Comparison of ENCODE assay signal across 1 cellular context in the genomic region with DNA sequence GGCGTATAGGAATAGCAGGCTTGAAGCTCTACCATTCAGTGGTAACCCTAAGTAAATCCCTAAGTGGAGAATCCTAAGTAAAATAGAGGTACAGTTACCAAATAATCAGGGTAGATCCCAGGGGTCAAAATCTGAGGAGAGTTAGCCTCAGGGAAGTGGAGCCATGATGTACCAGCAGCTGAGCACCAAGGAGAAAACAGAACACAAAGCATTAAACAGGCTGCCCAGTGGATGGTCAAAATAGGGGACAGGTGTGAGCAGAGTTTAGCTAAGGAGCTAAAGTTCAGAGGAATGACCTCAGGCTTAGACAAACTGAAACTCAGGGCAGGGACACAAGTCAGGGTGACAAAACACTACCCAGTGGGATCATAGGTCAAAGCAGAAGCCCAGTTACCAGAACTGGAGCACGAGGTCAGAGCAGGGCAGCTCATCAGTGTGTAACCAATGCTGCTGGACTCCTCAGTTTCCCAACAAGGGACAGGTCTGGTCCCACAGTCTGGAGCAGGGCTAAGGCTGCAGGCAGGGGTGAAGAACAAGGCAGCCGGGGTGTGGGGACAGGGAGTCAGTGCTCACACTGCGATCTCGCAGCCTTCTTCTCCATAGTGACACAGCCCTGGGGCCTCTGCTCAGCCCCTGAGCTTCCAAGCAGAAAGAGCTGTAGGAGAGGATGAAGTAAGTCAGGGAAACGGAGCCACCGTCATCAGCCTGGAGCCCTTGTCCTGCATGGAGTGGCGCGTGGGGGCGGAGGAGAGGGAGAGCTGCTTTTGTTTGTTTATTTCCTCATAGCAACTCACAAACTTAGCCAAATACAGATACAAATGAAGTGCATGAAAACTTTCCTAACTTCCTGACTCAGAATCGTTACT.
A peak's percentile ranks its signal among the peaks of the same experiment; 100 is the strongest.
TF ChIP-seq lines count a peak whose summit lies in the region.

No MANE protein-coding gene starts in this region.

TF ChIP-seq in HepG2, 621 proteins besides CTCF, POLR2A, EP300 and RAD21 (continued from another document and continues in another):
- TF ChIP-seq, protein P1, sequence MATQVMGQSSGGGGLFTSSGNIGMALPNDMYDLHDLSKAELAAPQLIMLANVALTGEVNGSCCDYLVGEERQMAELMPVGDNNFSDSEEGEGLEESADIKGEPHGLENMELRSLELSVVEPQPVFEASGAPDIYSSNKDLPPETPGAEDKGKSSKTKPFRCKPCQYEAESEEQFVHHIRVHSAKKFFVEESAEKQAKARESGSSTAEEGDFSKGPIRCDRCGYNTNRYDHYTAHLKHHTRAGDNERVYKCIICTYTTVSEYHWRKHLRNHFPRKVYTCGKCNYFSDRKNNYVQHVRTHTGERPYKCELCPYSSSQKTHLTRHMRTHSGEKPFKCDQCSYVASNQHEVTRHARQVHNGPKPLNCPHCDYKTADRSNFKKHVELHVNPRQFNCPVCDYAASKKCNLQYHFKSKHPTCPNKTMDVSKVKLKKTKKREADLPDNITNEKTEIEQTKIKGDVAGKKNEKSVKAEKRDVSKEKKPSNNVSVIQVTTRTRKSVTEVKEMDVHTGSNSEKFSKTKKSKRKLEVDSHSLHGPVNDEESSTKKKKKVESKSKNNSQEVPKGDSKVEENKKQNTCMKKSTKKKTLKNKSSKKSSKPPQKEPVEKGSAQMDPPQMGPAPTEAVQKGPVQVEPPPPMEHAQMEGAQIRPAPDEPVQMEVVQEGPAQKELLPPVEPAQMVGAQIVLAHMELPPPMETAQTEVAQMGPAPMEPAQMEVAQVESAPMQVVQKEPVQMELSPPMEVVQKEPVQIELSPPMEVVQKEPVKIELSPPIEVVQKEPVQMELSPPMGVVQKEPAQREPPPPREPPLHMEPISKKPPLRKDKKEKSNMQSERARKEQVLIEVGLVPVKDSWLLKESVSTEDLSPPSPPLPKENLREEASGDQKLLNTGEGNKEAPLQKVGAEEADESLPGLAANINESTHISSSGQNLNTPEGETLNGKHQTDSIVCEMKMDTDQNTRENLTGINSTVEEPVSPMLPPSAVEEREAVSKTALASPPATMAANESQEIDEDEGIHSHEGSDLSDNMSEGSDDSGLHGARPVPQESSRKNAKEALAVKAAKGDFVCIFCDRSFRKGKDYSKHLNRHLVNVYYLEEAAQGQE (IDR thresholded peaks at IDR 0.05; ENCODE audit: borderline replicate concordance in 1 of 2, low read depth in 1 of 2, low read length in 2 of 2), result 0 out of 4 replicates have a peak, but pooled peaks of 1 of the 2 experiments have one; percentile 33
- TF ChIP-seq ZNF616 (CRISPR knock-in tag; IDR thresholded peaks at IDR 0.05; ENCODE audit: low read depth) (0 out of 2 replicates have a peak, but pooled peaks have one; percentile 67), ZNF326 (CRISPR knock-in tag; IDR thresholded peaks at IDR 0.05; ENCODE audit: borderline replicate concordance) (no peak), RBM22 (optimal IDR thresholded peaks at IDR 0.05; ENCODE audit: low read length) (no peak), POLR2AphosphoS5 (IDR thresholded peaks at IDR 0.05; ENCODE audit: low read depth, low read length) (peak; percentile 42; the same call in 1 of the 2 replicates), ZNF333 (CRISPR knock-in tag; IDR thresholded peaks at IDR 0.05; ENCODE audit: borderline replicate concordance) (peak; percentile 95; the same call in 1 of the 2 replicates), MTF1 (CRISPR knock-in tag; IDR thresholded peaks at IDR 0.05) (no peak), ZBTB42 (CRISPR knock-in tag; IDR thresholded peaks at IDR 0.05) (0 out of 2 replicates have a peak, but pooled peaks have one; percentile 70), ZNF44 (CRISPR knock-in tag; IDR thresholded peaks at IDR 0.05) (no peak; the same call in 1 of the 2 replicates), CC2D1A (CRISPR knock-in tag; IDR thresholded peaks at IDR 0.05) (peak; percentile 16; the same call in 1 of the 2 replicates), ZNF496 (CRISPR knock-in tag; IDR thresholded peaks at IDR 0.05; ENCODE audit: insufficient replicate concordance) (no peak), ZNF720 (CRISPR knock-in tag; IDR thresholded peaks at IDR 0.05) (no peak), KLF11 (CRISPR knock-in tag; IDR thresholded peaks at IDR 0.05) (peak; percentile 63; the same call in 1 of the 2 replicates), ZNF550 (CRISPR knock-in tag; IDR thresholded peaks at IDR 0.05; ENCODE audit: borderline replicate concordance) (0 out of 2 replicates have a peak, but pooled peaks have one; percentile 49), IKZF1 (IDR thresholded peaks at IDR 0.05) (no peak), YY1 (IDR thresholded peaks at IDR 0.05; ENCODE audit: insufficient read depth, insufficient replicate concordance, low read depth, low read length) (no peak), ZNF430 (CRISPR knock-in tag; IDR thresholded peaks at IDR 0.05) (peak; percentile 95), ZBTB7A (CRISPR knock-in tag; IDR thresholded peaks at IDR 0.05) (peak; percentile 83; the same call in 1 of the 2 replicates)
- TF ChIP-seq, protein P2, sequence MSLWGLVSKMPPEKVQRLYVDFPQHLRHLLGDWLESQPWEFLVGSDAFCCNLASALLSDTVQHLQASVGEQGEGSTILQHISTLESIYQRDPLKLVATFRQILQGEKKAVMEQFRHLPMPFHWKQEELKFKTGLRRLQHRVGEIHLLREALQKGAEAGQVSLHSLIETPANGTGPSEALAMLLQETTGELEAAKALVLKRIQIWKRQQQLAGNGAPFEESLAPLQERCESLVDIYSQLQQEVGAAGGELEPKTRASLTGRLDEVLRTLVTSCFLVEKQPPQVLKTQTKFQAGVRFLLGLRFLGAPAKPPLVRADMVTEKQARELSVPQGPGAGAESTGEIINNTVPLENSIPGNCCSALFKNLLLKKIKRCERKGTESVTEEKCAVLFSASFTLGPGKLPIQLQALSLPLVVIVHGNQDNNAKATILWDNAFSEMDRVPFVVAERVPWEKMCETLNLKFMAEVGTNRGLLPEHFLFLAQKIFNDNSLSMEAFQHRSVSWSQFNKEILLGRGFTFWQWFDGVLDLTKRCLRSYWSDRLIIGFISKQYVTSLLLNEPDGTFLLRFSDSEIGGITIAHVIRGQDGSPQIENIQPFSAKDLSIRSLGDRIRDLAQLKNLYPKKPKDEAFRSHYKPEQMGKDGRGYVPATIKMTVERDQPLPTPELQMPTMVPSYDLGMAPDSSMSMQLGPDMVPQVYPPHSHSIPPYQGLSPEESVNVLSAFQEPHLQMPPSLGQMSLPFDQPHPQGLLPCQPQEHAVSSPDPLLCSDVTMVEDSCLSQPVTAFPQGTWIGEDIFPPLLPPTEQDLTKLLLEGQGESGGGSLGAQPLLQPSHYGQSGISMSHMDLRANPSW (CRISPR knock-in tag; IDR thresholded peaks at IDR 0.05; ENCODE audit: borderline replicate concordance), result no peak; the same call in 1 of the 2 replicates
- TF ChIP-seq, protein P3, sequence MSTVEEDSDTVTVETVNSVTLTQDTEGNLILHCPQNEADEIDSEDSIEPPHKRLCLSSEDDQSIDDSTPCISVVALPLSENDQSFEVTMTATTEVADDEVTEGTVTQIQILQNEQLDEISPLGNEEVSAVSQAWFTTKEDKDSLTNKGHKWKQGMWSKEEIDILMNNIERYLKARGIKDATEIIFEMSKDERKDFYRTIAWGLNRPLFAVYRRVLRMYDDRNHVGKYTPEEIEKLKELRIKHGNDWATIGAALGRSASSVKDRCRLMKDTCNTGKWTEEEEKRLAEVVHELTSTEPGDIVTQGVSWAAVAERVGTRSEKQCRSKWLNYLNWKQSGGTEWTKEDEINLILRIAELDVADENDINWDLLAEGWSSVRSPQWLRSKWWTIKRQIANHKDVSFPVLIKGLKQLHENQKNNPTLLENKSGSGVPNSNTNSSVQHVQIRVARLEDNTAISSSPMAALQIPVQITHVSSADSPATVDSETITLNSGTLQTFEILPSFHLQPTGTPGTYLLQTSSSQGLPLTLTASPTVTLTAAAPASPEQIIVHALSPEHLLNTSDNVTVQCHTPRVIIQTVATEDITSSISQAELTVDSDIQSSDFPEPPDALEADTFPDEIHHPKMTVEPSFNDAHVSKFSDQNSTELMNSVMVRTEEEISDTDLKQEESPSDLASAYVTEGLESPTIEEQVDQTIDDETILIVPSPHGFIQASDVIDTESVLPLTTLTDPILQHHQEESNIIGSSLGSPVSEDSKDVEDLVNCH (CRISPR knock-in tag; IDR thresholded peaks at IDR 0.05), result no peak
- TF ChIP-seq, protein P4, sequence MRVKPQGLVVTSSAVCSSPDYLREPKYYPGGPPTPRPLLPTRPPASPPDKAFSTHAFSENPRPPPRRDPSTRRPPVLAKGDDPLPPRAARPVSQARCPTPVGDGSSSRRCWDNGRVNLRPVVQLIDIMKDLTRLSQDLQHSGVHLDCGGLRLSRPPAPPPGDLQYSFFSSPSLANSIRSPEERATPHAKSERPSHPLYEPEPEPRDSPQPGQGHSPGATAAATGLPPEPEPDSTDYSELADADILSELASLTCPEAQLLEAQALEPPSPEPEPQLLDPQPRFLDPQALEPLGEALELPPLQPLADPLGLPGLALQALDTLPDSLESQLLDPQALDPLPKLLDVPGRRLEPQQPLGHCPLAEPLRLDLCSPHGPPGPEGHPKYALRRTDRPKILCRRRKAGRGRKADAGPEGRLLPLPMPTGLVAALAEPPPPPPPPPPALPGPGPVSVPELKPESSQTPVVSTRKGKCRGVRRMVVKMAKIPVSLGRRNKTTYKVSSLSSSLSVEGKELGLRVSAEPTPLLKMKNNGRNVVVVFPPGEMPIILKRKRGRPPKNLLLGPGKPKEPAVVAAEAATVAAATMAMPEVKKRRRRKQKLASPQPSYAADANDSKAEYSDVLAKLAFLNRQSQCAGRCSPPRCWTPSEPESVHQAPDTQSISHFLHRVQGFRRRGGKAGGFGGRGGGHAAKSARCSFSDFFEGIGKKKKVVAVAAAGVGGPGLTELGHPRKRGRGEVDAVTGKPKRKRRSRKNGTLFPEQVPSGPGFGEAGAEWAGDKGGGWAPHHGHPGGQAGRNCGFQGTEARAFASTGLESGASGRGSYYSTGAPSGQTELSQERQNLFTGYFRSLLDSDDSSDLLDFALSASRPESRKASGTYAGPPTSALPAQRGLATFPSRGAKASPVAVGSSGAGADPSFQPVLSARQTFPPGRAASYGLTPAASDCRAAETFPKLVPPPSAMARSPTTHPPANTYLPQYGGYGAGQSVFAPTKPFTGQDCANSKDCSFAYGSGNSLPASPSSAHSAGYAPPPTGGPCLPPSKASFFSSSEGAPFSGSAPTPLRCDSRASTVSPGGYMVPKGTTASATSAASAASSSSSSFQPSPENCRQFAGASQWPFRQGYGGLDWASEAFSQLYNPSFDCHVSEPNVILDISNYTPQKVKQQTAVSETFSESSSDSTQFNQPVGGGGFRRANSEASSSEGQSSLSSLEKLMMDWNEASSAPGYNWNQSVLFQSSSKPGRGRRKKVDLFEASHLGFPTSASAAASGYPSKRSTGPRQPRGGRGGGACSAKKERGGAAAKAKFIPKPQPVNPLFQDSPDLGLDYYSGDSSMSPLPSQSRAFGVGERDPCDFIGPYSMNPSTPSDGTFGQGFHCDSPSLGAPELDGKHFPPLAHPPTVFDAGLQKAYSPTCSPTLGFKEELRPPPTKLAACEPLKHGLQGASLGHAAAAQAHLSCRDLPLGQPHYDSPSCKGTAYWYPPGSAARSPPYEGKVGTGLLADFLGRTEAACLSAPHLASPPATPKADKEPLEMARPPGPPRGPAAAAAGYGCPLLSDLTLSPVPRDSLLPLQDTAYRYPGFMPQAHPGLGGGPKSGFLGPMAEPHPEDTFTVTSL (CRISPR knock-in tag; IDR thresholded peaks at IDR 0.05; ENCODE audit: borderline replicate concordance), result peak; percentile 98
- TF ChIP-seq, protein P5, sequence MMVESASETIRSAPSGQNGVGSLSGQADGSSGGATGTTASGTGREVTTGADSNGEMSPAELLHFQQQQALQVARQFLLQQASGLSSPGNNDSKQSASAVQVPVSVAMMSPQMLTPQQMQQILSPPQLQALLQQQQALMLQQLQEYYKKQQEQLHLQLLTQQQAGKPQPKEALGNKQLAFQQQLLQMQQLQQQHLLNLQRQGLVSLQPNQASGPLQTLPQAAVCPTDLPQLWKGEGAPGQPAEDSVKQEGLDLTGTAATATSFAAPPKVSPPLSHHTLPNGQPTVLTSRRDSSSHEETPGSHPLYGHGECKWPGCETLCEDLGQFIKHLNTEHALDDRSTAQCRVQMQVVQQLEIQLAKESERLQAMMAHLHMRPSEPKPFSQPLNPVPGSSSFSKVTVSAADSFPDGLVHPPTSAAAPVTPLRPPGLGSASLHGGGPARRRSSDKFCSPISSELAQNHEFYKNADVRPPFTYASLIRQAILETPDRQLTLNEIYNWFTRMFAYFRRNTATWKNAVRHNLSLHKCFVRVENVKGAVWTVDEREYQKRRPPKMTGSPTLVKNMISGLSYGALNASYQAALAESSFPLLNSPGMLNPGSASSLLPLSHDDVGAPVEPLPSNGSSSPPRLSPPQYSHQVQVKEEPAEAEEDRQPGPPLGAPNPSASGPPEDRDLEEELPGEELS (CRISPR knock-in tag; IDR thresholded peaks at IDR 0.05), result peak; percentile 94
- TF ChIP-seq, protein P6, sequence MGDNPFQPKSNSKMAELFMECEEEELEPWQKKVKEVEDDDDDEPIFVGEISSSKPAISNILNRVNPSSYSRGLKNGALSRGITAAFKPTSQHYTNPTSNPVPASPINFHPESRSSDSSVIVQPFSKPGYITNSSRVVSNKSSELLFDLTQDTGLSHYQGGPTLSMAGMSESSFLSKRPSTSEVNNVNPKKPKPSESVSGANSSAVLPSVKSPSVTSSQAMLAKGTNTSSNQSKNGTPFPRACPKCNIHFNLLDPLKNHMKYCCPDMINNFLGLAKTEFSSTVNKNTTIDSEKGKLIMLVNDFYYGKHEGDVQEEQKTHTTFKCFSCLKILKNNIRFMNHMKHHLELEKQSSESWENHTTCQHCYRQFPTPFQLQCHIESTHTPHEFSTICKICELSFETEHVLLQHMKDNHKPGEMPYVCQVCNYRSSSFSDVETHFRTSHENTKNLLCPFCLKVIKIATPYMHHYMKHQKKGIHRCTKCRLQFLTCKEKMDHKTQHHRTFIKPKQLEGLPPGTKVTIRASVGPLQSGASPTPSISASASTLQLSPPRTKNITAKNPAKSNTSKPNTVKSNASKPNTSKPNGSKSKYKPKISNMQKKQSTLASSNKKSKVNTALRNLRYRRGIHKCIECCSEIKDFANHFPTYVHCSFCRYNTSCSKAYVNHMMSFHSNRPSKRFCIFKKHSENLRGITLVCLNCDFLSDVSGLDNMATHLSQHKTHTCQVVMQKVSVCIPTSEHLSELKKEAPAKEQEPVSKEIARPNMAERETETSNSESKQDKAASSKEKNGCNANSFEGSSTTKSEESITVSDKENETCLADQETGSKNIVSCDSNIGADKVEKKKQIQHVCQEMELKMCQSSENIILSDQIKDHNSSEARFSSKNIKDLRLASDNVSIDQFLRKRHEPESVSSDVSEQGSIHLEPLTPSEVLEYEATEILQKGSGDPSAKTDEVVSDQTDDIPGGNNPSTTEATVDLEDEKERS (CRISPR knock-in tag; IDR thresholded peaks at IDR 0.05), result peak; percentile 100
- TF ChIP-seq, protein P7, sequence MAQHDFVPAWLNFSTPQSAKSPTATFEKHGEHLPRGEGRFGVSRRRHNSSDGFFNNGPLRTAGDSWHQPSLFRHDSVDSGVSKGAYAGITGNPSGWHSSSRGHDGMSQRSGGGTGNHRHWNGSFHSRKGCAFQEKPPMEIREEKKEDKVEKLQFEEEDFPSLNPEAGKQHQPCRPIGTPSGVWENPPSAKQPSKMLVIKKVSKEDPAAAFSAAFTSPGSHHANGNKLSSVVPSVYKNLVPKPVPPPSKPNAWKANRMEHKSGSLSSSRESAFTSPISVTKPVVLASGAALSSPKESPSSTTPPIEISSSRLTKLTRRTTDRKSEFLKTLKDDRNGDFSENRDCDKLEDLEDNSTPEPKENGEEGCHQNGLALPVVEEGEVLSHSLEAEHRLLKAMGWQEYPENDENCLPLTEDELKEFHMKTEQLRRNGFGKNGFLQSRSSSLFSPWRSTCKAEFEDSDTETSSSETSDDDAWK (CRISPR knock-in tag; IDR thresholded peaks at IDR 0.05), result no peak
